ENCODE assay signal across 1 cellular context in genomic region chr2:190119257-190119656, GRCh38.
TF ChIP-seq lines count a peak whose summit lies in the region.

No MANE protein-coding gene starts in this region.

TF ChIP-seq in SK-N-SH treated with all-trans-retinoic acid at 6 μM for 48 hours, 23 proteins besides CTCF, POLR2A, EP300 and RAD21 (continued from another document):
- TF ChIP-seq OSR1 (CRISPR knock-in tag; IDR thresholded peaks at IDR 0.05) (no peak), RARB (CRISPR knock-in tag; IDR thresholded peaks at IDR 0.05) (no peak), GLIS3 (CRISPR knock-in tag; IDR thresholded peaks at IDR 0.05) (no peak), TSHZ2 (CRISPR knock-in tag; IDR thresholded peaks at IDR 0.05) (no peak)
